ENCODE assay signal across 31 cellular contexts in genomic region chr2:922230-922629, GRCh38. TPM values are rescaled to one million over a fixed set of nuclear protein-coding genes. Genes with fewer than 3 reads are reported as not detected.
"Had no signal": no experiment of that assay in that cellular context is flagged by ENCODE, and none has a peak within 500 bp of the region (broad histone marks: within the 10 kb centered on the region; RNA-seq: fewer than 3 reads in every experiment).

No MANE protein-coding gene starts in this region.

- H3K36me3 ChIP-seq: esophagus squamous epithelium, heart right ventricle, left lung, neutrophil, pancreas, right lobe of liver, suprapubic skin, transverse colon had no signal

- FAIRE-seq: endometrium, islet of Langerhans, pancreas had no signal

- H3K4me1 ChIP-seq: esophagus squamous epithelium, heart right ventricle, left lung, pancreas, right lobe of liver, suprapubic skin, transverse colon had no signal

- DNase-seq: cerebellar nuclear complex; cortex of kidney; effector memory CD8-positive, alpha-beta T cell; erythroblast; esophagus squamous epithelium; foreskin melanocyte; glutamatergic neuron; heart right ventricle; hippocampal formation; left cardiac atrium; left lung; mesenchymal stem cell; mucosa of descending colon; naive B cell; pancreas; right lobe of liver; stimulated activated CD4-positive, alpha-beta T cell treated with anti-CD3 and anti-CD28 coated beads, Interleukin-12 subunit alpha, Interleukin-12 subunit beta, amount 100 ng/mL, for 4 hours; stimulated activated CD4-positive, alpha-beta T cell treated with anti-CD3 and anti-CD28 coated beads, Interleukin-2, amount 100 ng/mL, for 24 hours; stimulated activated CD4-positive, alpha-beta T cell treated with anti-CD3 and anti-CD28 coated beads, Interleukin-4, amount 100 ng/mL, for 24 hours; stimulated activated naive B cell treated with anti-CD40 and anti-IgM and Interleukin-4, amounts not matched to agents 10 μg/mL and 1 μg/mL and 100 μg/mL, for 72 hours; stimulated activated naive CD8-positive, alpha-beta T cell treated with anti-CD3 and anti-CD28 coated beads, Interleukin-15, amount 100 ng/mL, for 72 hours; transverse colon had no signal

- ATAC-seq: effector memory CD8-positive, alpha-beta T cell; heart right ventricle; left cardiac atrium; left lung; mucosa of descending colon; pancreas; stimulated activated naive B cell treated with anti-CD40 and anti-IgM and Interleukin-4, amounts not matched to agents 10 μg/mL and 1 μg/mL and 100 μg/mL, for 72 hours; stimulated activated naive CD8-positive, alpha-beta T cell treated with anti-CD3 and anti-CD28 coated beads, Interleukin-15, amount 100 ng/mL, for 72 hours had no signal

- H3K4me3 ChIP-seq: esophagus squamous epithelium, heart right ventricle, left lung, mucosa of descending colon, pancreas, right lobe of liver, smooth muscle cell, suprapubic skin, transverse colon had no signal

- H3K27ac Mint-ChIP-seq: effector memory CD8-positive, alpha-beta T cell; mesothelial cell of epicardium; progenitor cell of endocrine pancreas; stimulated activated naive B cell treated with anti-CD40 and anti-IgM and Interleukin-4, amounts not matched to agents 10 μg/mL and 1 μg/mL and 100 μg/mL, for 72 hours had no signal

- H3K4me1 Mint-ChIP-seq: naive B cell; stimulated activated naive B cell treated with anti-CD40 and anti-IgM and Interleukin-4, amounts not matched to agents 10 μg/mL and 1 μg/mL and 100 μg/mL, for 72 hours; stimulated activated naive CD8-positive, alpha-beta T cell treated with anti-CD3 and anti-CD28 coated beads, Interleukin-15, amount 100 ng/mL, for 72 hours had no signal

- H3K9me3 Mint-ChIP-seq: effector memory CD8-positive, alpha-beta T cell; stimulated activated naive B cell treated with anti-CD40 and anti-IgM and Interleukin-4, amounts not matched to agents 10 μg/mL and 1 μg/mL and 100 μg/mL, for 72 hours; stimulated activated naive CD8-positive, alpha-beta T cell treated with anti-CD3 and anti-CD28 coated beads, Interleukin-15, amount 100 ng/mL, for 72 hours had no signal

- H3K27me3 ChIP-seq: left lung, neutrophil, pancreas, right lobe of liver, suprapubic skin, transverse colon had no signal

- H3K4me2 ChIP-seq: smooth muscle cell had no signal

- H3K4me3 Mint-ChIP-seq: effector memory CD8-positive, alpha-beta T cell; mesothelial cell of epicardium; stimulated activated naive B cell treated with anti-CD40 and anti-IgM and Interleukin-4, amounts not matched to agents 10 μg/mL and 1 μg/mL and 100 μg/mL, for 72 hours; stimulated activated naive CD8-positive, alpha-beta T cell treated with anti-CD3 and anti-CD28 coated beads, Interleukin-15, amount 100 ng/mL, for 72 hours had no signal

- H3K27ac ChIP-seq: esophagus squamous epithelium, heart right ventricle, left lung, neutrophil, pancreas, right lobe of liver, suprapubic skin, transverse colon had no signal

- H3K9me3 ChIP-seq: esophagus squamous epithelium, heart right ventricle, left lung, mucosa of descending colon, neutrophil, pancreas, right lobe of liver, suprapubic skin, transverse colon had no signal

- H3K36me3 Mint-ChIP-seq: mesothelial cell of epicardium; naive B cell; stimulated activated naive B cell treated with anti-CD40 and anti-IgM and Interleukin-4, amounts not matched to agents 10 μg/mL and 1 μg/mL and 100 μg/mL, for 72 hours had no signal

RNA-seq across cellular contexts. Expression of gene SNTG2, which starts 28.4 kb away (rescaled TPM):
- total RNA-seq: dermis microvascular lymphatic vessel endothelial cell, mesothelial cell of epicardium, right lobe of liver, smooth muscle cell had no signal
- polyA plus RNA-seq: neural cell had no signal
